ENCODE assay signal across 17 cellular contexts in the genomic region with DNA sequence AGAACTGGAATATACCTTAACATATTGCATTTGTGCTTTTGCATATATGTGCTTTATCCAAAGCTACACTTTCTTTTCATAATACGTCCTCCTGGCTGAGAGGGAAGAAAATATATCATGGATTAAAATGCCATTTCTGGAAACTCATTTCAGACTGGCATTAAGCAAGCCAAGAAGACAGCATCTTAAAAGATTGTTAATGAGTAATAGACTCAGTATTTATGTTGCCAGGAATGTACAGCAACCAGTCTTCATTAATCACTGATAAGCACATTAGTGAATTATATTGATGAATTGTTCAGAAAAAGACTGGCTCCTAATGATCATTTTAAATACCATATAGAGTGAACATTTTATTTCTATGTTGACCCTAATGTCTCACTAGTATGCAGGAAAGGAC.
"Had no signal": no experiment of that assay in that cellular context is flagged by ENCODE, and none has a peak within 500 bp of the region (broad histone marks: within the 10 kb centered on the region; RNA-seq: fewer than 3 reads in every experiment).

No MANE protein-coding gene starts in this region.

- H3K36me3 Mint-ChIP-seq: natural killer cell had no signal

- H3K36me3 ChIP-seq: gastrocnemius medialis, heart right ventricle, stomach, thoracic aorta, transverse colon had no signal

- DNase-seq: effector CD4-positive, alpha-beta T cell; endodermal cell; gastrocnemius medialis; heart right ventricle; islet precursor cell; mammary epithelial cell; natural killer cell; posterior cingulate gyrus; stimulated activated CD4-positive, alpha-beta T cell treated with anti-CD3 and anti-CD28 coated beads, Interleukin-12 subunit alpha, Interleukin-12 subunit beta, amount 100 ng/mL, for 4 hours; stimulated activated naive CD4-positive, alpha-beta T cell; stomach; substantia nigra; transverse colon had no signal

- H3K27ac Mint-ChIP-seq: endodermal cell, natural killer cell had no signal

- H3K27me3 ChIP-seq: gastrocnemius medialis, heart right ventricle, stomach, transverse colon had no signal

- H3K4me1 ChIP-seq: heart right ventricle had no signal

- ATAC-seq: gastrocnemius medialis, heart right ventricle, left lobe of liver, natural killer cell, sciatic nerve had no signal

- H3K9me3 ChIP-seq: gastrocnemius medialis, thoracic aorta, transverse colon had no signal

- H3K9me3 Mint-ChIP-seq: natural killer cell had no signal

- H3K4me3 ChIP-seq: coronary artery, gastrocnemius medialis, heart right ventricle, stomach, thoracic aorta, transverse colon had no signal

- H3K27ac ChIP-seq: coronary artery, gastrocnemius medialis, heart right ventricle, stomach, thoracic aorta, transverse colon had no signal
